9 cellular contexts compared by ENCODE assay signal in genomic region chr4:6701371-6701770, GRCh38. TPM values are rescaled to one million over a fixed set of nuclear protein-coding genes. Genes with fewer than 3 reads are reported as not detected.
A peak's percentile ranks its signal among the peaks of the same experiment; 100 is the strongest.
DNase-seq lines count a peak whose midpoint lies in the region; ATAC-seq and TF ChIP-seq lines count a peak whose summit lies in the region.
"Had no signal": no experiment of that assay in that cellular context is flagged by ENCODE, and none has a peak within 500 bp of the region (broad histone marks: within the 10 kb centered on the region; RNA-seq: fewer than 3 reads in every experiment).

No MANE protein-coding gene starts in this region.

- TF ChIP-seq POLR2A in gastroesophageal sphincter (IDR thresholded peaks at IDR 0.05): no peak

- peak; percentile 39 for TF ChIP-seq CTCF in C4-2B (conservative IDR thresholded peaks at IDR 0.05)
- peak; percentile 26 for TF ChIP-seq CTCF in GM13976 (IDR thresholded peaks at IDR 0.05; ENCODE audit: borderline replicate concordance, control extremely low read depth, extremely low read depth, insufficient read depth, missing control alignments)
- no peak for TF ChIP-seq CTCF in gastroesophageal sphincter (IDR thresholded peaks at IDR 0.05)
- TF ChIP-seq CTCF in hepatocyte (IDR thresholded peaks at IDR 0.05; ENCODE audit: poor library complexity): no peak

- DNase-seq in GM13976 (ENCODE audit: low spot score): peak; percentile 25
- peak; percentile 36 for DNase-seq in activated CD4-positive, alpha-beta T cell treated with anti-CD3 and anti-CD28 coated beads, Interleukin-2, amount 50 U/mL, for 1 hour
- DNase-seq in iPS-NIHi7 (ENCODE audit: extremely low spot score): peak; percentile 86
- no peak for DNase-seq in hepatocyte (ENCODE audit: low spot score)
- DNase-seq in RKO (ENCODE audit: low spot score): no peak
- DNase-seq: gastrocnemius medialis had no signal

- no peak overlapping the region for H3K4me2 ChIP-seq in hepatocyte

- ATAC-seq in gastroesophageal sphincter: no peak
- ATAC-seq in HG03520 (IDR thresholded peaks at IDR 0.05; ENCODE audit: unreplicated experiment): no peak
- ATAC-seq: gastrocnemius medialis had no signal

- H3K4me1 ChIP-seq in gastroesophageal sphincter: peaks cover 0 to 34% (median 0%) of the 10 kb centered on the region in 3 donors
- H3K4me1 ChIP-seq in hepatocyte (ENCODE audit: insufficient read depth): peaks cover 7% of the 10 kb centered on the region

- no peaks in the 10 kb centered on the region for H3K27me3 ChIP-seq in gastroesophageal sphincter
- H3K27me3 ChIP-seq in hepatocyte: no peaks in the 10 kb centered on the region
- H3K27me3 ChIP-seq: gastrocnemius medialis had no signal

- H3K9me2 ChIP-seq in hepatocyte (replicated peaks; ENCODE audit: insufficient read depth): no peaks in the 10 kb centered on the region

- H3K9me3 ChIP-seq in gastroesophageal sphincter (no peaks in the 10 kb centered on the region), hepatocyte (ENCODE audit: low read depth) (no peaks in the 10 kb centered on the region)
- H3K9me3 ChIP-seq: gastrocnemius medialis had no signal

- H3K4me3 ChIP-seq in gastroesophageal sphincter (no peak overlapping the region), hepatocyte (no peak overlapping the region)
- H3K4me3 ChIP-seq: gastrocnemius medialis had no signal

- 80 to 86% methylated on average over 1 to 4 of the region's 13 CpGs for WGBS in gastroesophageal sphincter (ENCODE audit: low coverage in 1 of 2), 2 donors
- WGBS in hepatocyte (ENCODE audit: low lambda C conversion rate, missing lambda C conversion rate): 80% methylated on average over 13 of the region's 13 CpGs

- peaks cover 75% of the 10 kb centered on the region for H3K79me2 ChIP-seq in hepatocyte

- no peak overlapping the region for H3K27ac ChIP-seq in C4-2B
- H3K27ac ChIP-seq in gastroesophageal sphincter: no peak overlapping the region
- no peak overlapping the region for H3K27ac ChIP-seq in hepatocyte
- H3K27ac ChIP-seq: gastrocnemius medialis had no signal

- in situ Hi-C loops in GM13976 (cut with MboI; ENCODE audit: low sequenced_read_pairs, unreplicated experiment): loop anchor here (25.0 kb wide), 1 partner anchor 186 kb away; no protein-coding TSS in a partner anchor

- H3K36me3 ChIP-seq in gastroesophageal sphincter: peaks cover 0 to 31% of the 10 kb centered on the region in 2 donors
- no peaks in the 10 kb centered on the region for H3K36me3 ChIP-seq in hepatocyte (replicated peaks; ENCODE audit: insufficient read depth, low read depth)
- H3K36me3 ChIP-seq: gastrocnemius medialis had no signal

- no peak for TF ChIP-seq EP300 in gastroesophageal sphincter (IDR thresholded peaks at IDR 0.05)

- no peak overlapping the region for H2AFZ ChIP-seq in hepatocyte

- peaks cover 5% of the 10 kb centered on the region for H4K20me1 ChIP-seq in hepatocyte (ENCODE audit: insufficient read depth, poor library complexity, severe bottlenecking)

RNA-seq across cellular contexts. Expression of gene S100P, which starts 7.7 kb away (rescaled TPM):
- total RNA-seq in gastroesophageal sphincter (1 to 10 TPM in 1 of 4 donors, under 1 TPM in 1, not detected in 2; 0.94 to 9.7 TPM), hepatocyte (9.2 and 36.6 TPM in 2 replicates)
- 51.6 and 99.1 TPM in 2 replicates for polyA plus RNA-seq in hepatocyte

RNA-seq across cellular contexts. Expression of gene MRFAP1L1, which starts 8.3 kb away (rescaled TPM):
- total RNA-seq in gastroesophageal sphincter (10 to 100 TPM; 59.2 to 74.1 (median 66.8) TPM), hepatocyte (84.9 and 86.4 TPM in 2 replicates)
- 55.1 and 60.8 TPM in 2 replicates for polyA plus RNA-seq in hepatocyte

RNA-seq across cellular contexts. Expression of gene BLOC1S4, which starts 14.6 kb away (rescaled TPM):
- 10 to 100 TPM; 10.1 to 20.7 (median 18.7) TPM for total RNA-seq in gastroesophageal sphincter
- total RNA-seq in hepatocyte: 29.4 and 33.3 TPM in 2 replicates
- polyA plus RNA-seq in hepatocyte: 50.1 and 60.0 TPM in 2 replicates

Comparison
In these comparisons a context has a peak if more than half of its experiments do, and no peak if none do; other contexts are left out.
1. CTCF ChIP-seq: peak in C4-2B (single experiment) and GM13976 (single experiment); none in gastroesophageal sphincter (0 of 4) and hepatocyte (single experiment).
2. DNase-seq: peak in GM13976 (single experiment), activated CD4-positive, alpha-beta T cell treated with anti-CD3 and anti-CD28 coated beads, Interleukin-2, amount 50 U/mL, for 1 hour (single experiment) and iPS-NIHi7 (single experiment); none in hepatocyte (single experiment) and RKO (single experiment).